ENCODE assay signal across 19 cellular contexts in the genomic region with DNA sequence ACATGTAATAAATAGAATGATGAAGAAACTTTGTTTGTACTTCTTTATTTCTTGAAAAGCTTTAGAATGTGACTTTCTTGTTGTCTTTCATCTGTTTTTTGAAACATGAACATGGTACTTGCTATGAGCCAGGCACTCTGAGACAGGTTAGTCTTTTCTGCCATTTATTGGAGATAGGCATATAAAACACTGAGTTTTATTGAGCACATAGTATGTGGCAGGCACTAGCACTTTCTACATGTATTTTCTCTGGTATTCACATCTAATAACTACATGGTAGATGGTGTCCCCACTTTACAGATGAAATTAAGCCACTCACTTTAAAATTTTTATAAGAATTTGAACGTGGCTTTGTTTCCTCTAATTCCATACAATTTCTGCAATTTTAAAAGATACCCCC. TPM values are rescaled to one million over a fixed set of nuclear protein-coding genes. Genes with fewer than 3 reads are reported as not detected.
DNase-seq lines count a peak whose midpoint lies in the region; ATAC-seq, FAIRE-seq and TF ChIP-seq lines count a peak whose summit lies in the region.
"Had no signal": no experiment of that assay in that cellular context is flagged by ENCODE, and none has a peak within 500 bp of the region (broad histone marks: within the 10 kb centered on the region; RNA-seq: fewer than 3 reads in every experiment).

No MANE protein-coding gene starts in this region.

- no peak overlapping the region for H3K9ac ChIP-seq in Karpas-422 (ENCODE audit: low read length)
- H3K9ac ChIP-seq: KMS-11 had no signal

- H3K4me2 ChIP-seq in Karpas-422 (ENCODE audit: low read depth, low read length, poor library complexity, severe bottlenecking) = no peak overlapping the region
- H3K4me2 ChIP-seq: KMS-11 had no signal

- DNase-seq in activated naive CD8-positive, alpha-beta T cell treated with anti-CD3 and anti-CD28 coated beads for 36 hours = no peak
- DNase-seq in activated naive CD8-positive, alpha-beta T cell treated with anti-CD3 and anti-CD28 coated beads, Interleukin-2, amount 50 U/mL, for 24 hours = no peak
- DNase-seq in Karpas-422 = peak; percentile 45
- no peak for DNase-seq in lower lobe of right lung
- no peak for DNase-seq in MCF 10A (ENCODE audit: unreplicated experiment)
- DNase-seq in HPDE6-E6E7 (ENCODE audit: extremely low spot score) = no peak
- DNase-seq: 8988T; Calu3; CD4-positive, alpha-beta memory T cell; DMS79 treated with DMSO at 0.1 percent for 48 hours; GF-D8 had no signal

- peaks cover 38% of the 10 kb centered on the region for H3K4me1 ChIP-seq in Karpas-422 (ENCODE audit: low read length)
- H3K4me1 ChIP-seq in lower lobe of right lung = peaks cover 5% of the 10 kb centered on the region

- no peaks in the 10 kb centered on the region for H3K27me3 Mint-ChIP-seq in activated naive CD8-positive, alpha-beta T cell treated with anti-CD3 and anti-CD28 coated beads for 36 hours
- H3K27me3 Mint-ChIP-seq in activated naive CD8-positive, alpha-beta T cell treated with anti-CD3 and anti-CD28 coated beads, Interleukin-2, amount 50 U/mL, for 24 hours = no peaks in the 10 kb centered on the region
- H3K27me3 Mint-ChIP-seq in MCF 10A (ENCODE audit: insufficient read depth, unreplicated experiment) = no peaks in the 10 kb centered on the region
- H3K27me3 Mint-ChIP-seq: CD4-positive, alpha-beta memory T cell had no signal

- H3K4me1 Mint-ChIP-seq in activated naive CD8-positive, alpha-beta T cell treated with anti-CD3 and anti-CD28 coated beads for 36 hours = peaks cover 7% of the 10 kb centered on the region
- peaks cover 4% of the 10 kb centered on the region for H3K4me1 Mint-ChIP-seq in activated naive CD8-positive, alpha-beta T cell treated with anti-CD3 and anti-CD28 coated beads, Interleukin-2, amount 50 U/mL, for 24 hours
- peaks cover 6% of the 10 kb centered on the region for H3K4me1 Mint-ChIP-seq in MCF 10A (ENCODE audit: insufficient read depth, unreplicated experiment)

- peaks cover 15% of the 10 kb centered on the region; the same call in 1 of the 2 replicates for H4K20me1 ChIP-seq in Karpas-422 (ENCODE audit: insufficient read depth, low read depth, low read length)

- H3K27ac ChIP-seq in Karpas-422 (ENCODE audit: low read length) = 0 out of 2 replicates have a peak overlapping the region, but pooled peaks have one; percentile 34
- H3K27ac ChIP-seq in lower lobe of right lung = no peak overlapping the region
- H3K27ac ChIP-seq: C4-2B, HL-60, KMS-11 had no signal

- FAIRE-seq in islet of Langerhans (lab: Jason Lieb, UNC) = peak; percentile 9
- FAIRE-seq: H1, HTR-8/SVneo had no signal

- H3K27ac Mint-ChIP-seq in activated naive CD8-positive, alpha-beta T cell treated with anti-CD3 and anti-CD28 coated beads for 36 hours = peak overlapping the region; percentile 60
- H3K27ac Mint-ChIP-seq in activated naive CD8-positive, alpha-beta T cell treated with anti-CD3 and anti-CD28 coated beads, Interleukin-2, amount 50 U/mL, for 24 hours = no peak overlapping the region
- H3K27ac Mint-ChIP-seq in MCF 10A (ENCODE audit: low read depth, unreplicated experiment) = no peak overlapping the region

- ATAC-seq in activated naive CD8-positive, alpha-beta T cell treated with anti-CD3 and anti-CD28 coated beads, Interleukin-2, amount 50 U/mL, for 24 hours = no peak
- ATAC-seq in lower lobe of right lung = no peak

- H3K4me3 ChIP-seq in Karpas-422 (ENCODE audit: low read length) = no peak overlapping the region
- no peak overlapping the region for H3K4me3 ChIP-seq in lower lobe of right lung
- H3K4me3 ChIP-seq: HAP-1 had no signal

- no peak overlapping the region for H3K4me3 Mint-ChIP-seq in activated naive CD8-positive, alpha-beta T cell treated with anti-CD3 and anti-CD28 coated beads for 36 hours
- no peak overlapping the region for H3K4me3 Mint-ChIP-seq in activated naive CD8-positive, alpha-beta T cell treated with anti-CD3 and anti-CD28 coated beads, Interleukin-2, amount 50 U/mL, for 24 hours
- H3K4me3 Mint-ChIP-seq in MCF 10A (ENCODE audit: unreplicated experiment) = no peak overlapping the region
- H3K4me3 Mint-ChIP-seq: CD4-positive, alpha-beta memory T cell had no signal

- H3K36me3 ChIP-seq in Karpas-422 (ENCODE audit: insufficient read depth, low read length) (peaks cover 60% of the 10 kb centered on the region), lower lobe of right lung (peaks cover 85% of the 10 kb centered on the region)

- no peaks in the 10 kb centered on the region for H3K9me3 Mint-ChIP-seq in activated naive CD8-positive, alpha-beta T cell treated with anti-CD3 and anti-CD28 coated beads for 36 hours
- no peaks in the 10 kb centered on the region for H3K9me3 Mint-ChIP-seq in activated naive CD8-positive, alpha-beta T cell treated with anti-CD3 and anti-CD28 coated beads, Interleukin-2, amount 50 U/mL, for 24 hours
- no peaks in the 10 kb centered on the region for H3K9me3 Mint-ChIP-seq in MCF 10A (ENCODE audit: unreplicated experiment)

- intact Hi-C loops in lower lobe of right lung (cut with DNase I) = no loop called here
- intact Hi-C loops in MCF 10A (cut with micrococcal nuclease) = no loop called here

- H2AFZ ChIP-seq in Karpas-422 (ENCODE audit: low read length) = no peak overlapping the region

- peak; percentile 10 for TF ChIP-seq POLR2A in GM19099 (IDR thresholded peaks at IDR 0.05; ENCODE audit: extremely low read depth, insufficient read length, low read depth)

- POLR2A ChIA-PET in MCF 10A (lab: Yijun Ruan, JAX) = interaction anchor here (0.7 to 6.3 kb wide), 4 partner anchors 10 to 1251 kb away, joined by 3 to 52 read pairs (median 4); partner anchors contain the start of gene PCF11

- no peaks in the 10 kb centered on the region for H3K9me2 ChIP-seq in Karpas-422 (replicated peaks; ENCODE audit: insufficient read depth, low read length)

- H3K27me3 ChIP-seq in Karpas-422 (ENCODE audit: low read length) (no peaks in the 10 kb centered on the region), lower lobe of right lung (ENCODE audit: low read depth) (no peaks in the 10 kb centered on the region)

- H3K79me2 ChIP-seq in Karpas-422 (ENCODE audit: low read length) = peaks cover 19% of the 10 kb centered on the region

- BruUV-seq in MCF 10A (replicated peaks; lab: Mats Ljungman, UMichigan) = no TSS peak

- peaks cover 22% of the 10 kb centered on the region for H3K36me3 Mint-ChIP-seq in activated naive CD8-positive, alpha-beta T cell treated with anti-CD3 and anti-CD28 coated beads for 36 hours
- H3K36me3 Mint-ChIP-seq in activated naive CD8-positive, alpha-beta T cell treated with anti-CD3 and anti-CD28 coated beads, Interleukin-2, amount 50 U/mL, for 24 hours (ENCODE audit: low read depth) = peaks cover 54% of the 10 kb centered on the region
- peaks cover 96% of the 10 kb centered on the region for H3K36me3 Mint-ChIP-seq in MCF 10A (ENCODE audit: insufficient read depth, unreplicated experiment)

- no peak for TF ChIP-seq CTCF in lower lobe of right lung (IDR thresholded peaks at IDR 0.05)
- TF ChIP-seq CTCF in MCF 10A (IDR thresholded peaks at IDR 0.05; ENCODE audit: unreplicated experiment) = no peak

- CTCF ChIA-PET in MCF 10A (lab: Yijun Ruan, JAX) = interaction anchor here (0.6 kb wide), 2 partner anchors 12 to 29 kb away, joined by 3 read pairs; partner anchors contain the start of gene PCF11

- H3K9me3 ChIP-seq in Karpas-422 (ENCODE audit: low read length) (no peaks in the 10 kb centered on the region), lower lobe of right lung (no peaks in the 10 kb centered on the region)
- H3K9me3 ChIP-seq: HAP-1 had no signal

RNA-seq across cellular contexts. Expression of gene ANKRD42, which starts 7.7 kb away (rescaled TPM):
- total RNA-seq in activated naive CD8-positive, alpha-beta T cell treated with anti-CD3 and anti-CD28 coated beads for 36 hours = 1 to 10 TPM; 7.4 to 7.5 TPM
- total RNA-seq in Karpas-422 (2014; rRNA removed; shearing (Covaris generic); ENCODE audit: low replicate concordance) = 9.0 and 16.6 TPM in 2 replicates
- total RNA-seq in lower lobe of right lung (15.9 TPM), MCF 10A (2022) (8.6 and 13.5 TPM in 2 replicates)

RNA-seq across cellular contexts. Expression of gene PCF11, which starts 28.8 kb away (rescaled TPM):
- total RNA-seq in activated naive CD8-positive, alpha-beta T cell treated with anti-CD3 and anti-CD28 coated beads for 36 hours = 10 to 100 TPM; 49.3 to 51.9 TPM
- total RNA-seq in Karpas-422 (2014; rRNA removed; shearing (Covaris generic); ENCODE audit: low replicate concordance) = 102 and 165 TPM in 2 replicates
- 58.6 TPM for total RNA-seq in lower lobe of right lung
- total RNA-seq in MCF 10A (2022) = 57.5 and 61.4 TPM in 2 replicates
